In genomic region chr17:43377056-43377810, GRCh38 we compare ENCODE assay signal across 1 cellular context.
TF ChIP-seq lines count a peak whose summit lies in the region.

No MANE protein-coding gene starts in this region.

TF ChIP-seq in K562, 482 proteins besides CTCF, POLR2A, EP300 and RAD21:
- TF ChIP-seq RFX1 (IDR thresholded peaks at IDR 0.05) (no peak), MED1 (CRISPR knock-in tag; IDR thresholded peaks at IDR 0.05; ENCODE audit: borderline replicate concordance) (no peak), KLF1 (tag; IDR thresholded peaks at IDR 0.05) (no peak), KAT7 (CRISPR knock-in tag; IDR thresholded peaks at IDR 0.05; ENCODE audit: borderline replicate concordance) (no peak), MCM7 (IDR thresholded peaks at IDR 0.05) (no peak), KDM4B (IDR thresholded peaks at IDR 0.05; ENCODE audit: borderline replicate concordance in 2 of 2, low read depth in 1 of 2) (no peak), CEBPG (CRISPR knock-in tag; IDR thresholded peaks at IDR 0.05) (no peak), CEBPG (tag; conservative IDR thresholded peaks at IDR 0.05 in 1 of 2, IDR thresholded peaks at IDR 0.05 in 1 of 2) (0 out of 4 replicates have a peak, but pooled peaks of 1 of the 2 experiments have one; percentile 37), RFX5 (IDR thresholded peaks at IDR 0.05; ENCODE audit: low read depth, low read length) (no peak), ZNF384 (IDR thresholded peaks at IDR 0.05; ENCODE audit: low read depth, low read length) (no peak), MIER1 (IDR thresholded peaks at IDR 0.05; ENCODE audit: low read depth) (no peak), ATF3 (IDR thresholded peaks at IDR 0.05) (peak; percentile 54; the same call in 1 of the 2 replicates), ATF3 (CRISPR knock-in tag; conservative IDR thresholded peaks at IDR 0.05) (no peak)
